In genomic region chr3:156677120-156677479, GRCh38 we compare ENCODE assay signal across 10 cellular contexts. TPM values are rescaled to one million over a fixed set of nuclear protein-coding genes. Genes with fewer than 3 reads are reported as not detected.
A peak's percentile ranks its signal among the peaks of the same experiment; 100 is the strongest.
DNase-seq lines count a peak whose midpoint lies in the region; ATAC-seq and TF ChIP-seq lines count a peak whose summit lies in the region.
"Had no signal": no experiment of that assay in that cellular context is flagged by ENCODE, and none has a peak within 500 bp of the region (broad histone marks: within the 10 kb centered on the region; RNA-seq: fewer than 3 reads in every experiment).

No MANE protein-coding gene starts in this region.

- CTCF ChIA-PET in SK-N-SH (lab: Yijun Ruan, JAX), result interaction anchor here (1.1 to 5.6 kb wide), 4 partner anchors 404 to 460 kb away, joined by 3 to 41 read pairs (median 6); no protein-coding TSS in a partner anchor

- in situ Hi-C loops in gastrocnemius medialis (cut with MboI; ENCODE audit: low sequenced_read_pairs in 4 of 4), result loop anchor here in 3 of 4 donors (5.0 to 25.0 kb wide), 4 partner anchors 138 to 458 kb away; no protein-coding TSS in a partner anchor

- H3K4me1 ChIP-seq in SK-N-SH (ENCODE audit: control insufficient read depth in 1 of 2, insufficient read depth in 2 of 2, low read depth in 1 of 2, low read length in 1 of 2) (peaks cover 17 to 20% of the 10 kb centered on the region in 2 experiments; a peak in 3 of 4 replicates), SJSA1 (replicated peaks) (peaks cover 28% of the 10 kb centered on the region), gastrocnemius medialis (peaks cover 56 to 63% of the 10 kb centered on the region in 2 donors)

- POLR2A ChIA-PET in SK-N-SH (lab: Yijun Ruan, JAX), result no interaction called here

- H3K36me3 ChIP-seq in SK-N-SH (replicated peaks in 1 of 2; ENCODE audit: control insufficient read depth in 1 of 2, insufficient read depth in 2 of 2, low read length in 1 of 2) (peaks cover 33 to 42% of the 10 kb centered on the region in 2 experiments), SJSA1 (peaks cover 56% of the 10 kb centered on the region), gastrocnemius medialis (peaks cover 2 to 12% of the 10 kb centered on the region in 2 donors)

- no peak overlapping the region for H2AFZ ChIP-seq in SK-N-SH (ENCODE audit: low read depth)

- H4K20me1 ChIP-seq in SK-N-SH (ENCODE audit: insufficient read depth), result peaks cover 26% of the 10 kb centered on the region

- TF ChIP-seq POLR2A in gastrocnemius medialis (IDR thresholded peaks at IDR 0.05), result no peak

- H3K4me3 ChIP-seq in SK-N-SH (ENCODE audit: low read depth in 2 of 2, low read length in 1 of 2), result no peak overlapping the region; a peak in 2 of 4 replicates
- 0 out of 2 replicates have a peak overlapping the region, but pooled peaks have one; percentile 76 for H3K4me3 ChIP-seq in SJSA1
- peak overlapping the region; percentile 90 for H3K4me3 ChIP-seq in choroid plexus epithelial cell (ENCODE audit: low read depth, low read length)
- H3K4me3 ChIP-seq in gastrocnemius medialis, result peak overlapping the region; percentile 22 to 92 (median 84)
- H3K4me3 ChIP-seq: mucosa of descending colon had no signal

- no peak for TF ChIP-seq RAD21 in SK-N-SH (IDR thresholded peaks at IDR 0.05; ENCODE audit: low read length)

- DNase-seq in SK-N-SH, result no peak
- DNase-seq in SJSA1 (ENCODE audit: low read depth in 1 of 2, low spot score in 2 of 2), result no peak
- DNase-seq in choroid plexus epithelial cell (ENCODE audit: low read depth), result peak; percentile 64
- no peak for DNase-seq in gastrocnemius medialis
- no peak for DNase-seq in UCSD-AML1 (lab: John Stamatoyannopoulos, UW; ENCODE audit: unreplicated experiment)
- no peak for DNase-seq in NCI-H82 (lab: John Stamatoyannopoulos, UW)
- DNase-seq in NAMALWA (ENCODE audit: low spot score), result no peak
- DNase-seq: mucosa of descending colon had no signal

- no peak for ATAC-seq in SK-N-SH treated with all-trans-retinoic acid at 6 μM for 48 hours
- ATAC-seq in gastrocnemius medialis, result no peak
- ATAC-seq: mucosa of descending colon had no signal

- H3K27me3 ChIP-seq in SK-N-SH (ENCODE audit: insufficient read depth) (no peaks in the 10 kb centered on the region), SJSA1 (replicated peaks) (no peaks in the 10 kb centered on the region), gastrocnemius medialis (no peaks in the 10 kb centered on the region)

- 78% methylated on average over 1 of the region's 1 CpG for WGBS in SK-N-SH (ENCODE audit: low lambda C conversion rate)

- peaks cover 76% of the 10 kb centered on the region for H3K79me2 ChIP-seq in SK-N-SH (ENCODE audit: insufficient read depth)

- no peak for TF ChIP-seq EP300 in SK-N-SH (IDR thresholded peaks at IDR 0.05; ENCODE audit: borderline replicate concordance in 1 of 2, low read depth in 1 of 2, low read length in 1 of 2)

- peaks cover 12% of the 10 kb centered on the region for H3F3A ChIP-seq in SK-N-SH (replicated peaks; ENCODE audit: insufficient read depth)

- intact Hi-C loops in gastrocnemius medialis (cut with DNase I; ENCODE audit: low total_unique reads), result loop anchor here (5.0 to 10.0 kb wide), 3 partner anchors 485 to 822 kb away; partner anchors contain the start of genes CCNL1 and SLC33A1

- peak overlapping the region; percentile 77; the same call in 1 of the 2 replicates for H3K4me2 ChIP-seq in SK-N-SH

- H3K9me3 ChIP-seq in SK-N-SH, result no peaks in the 10 kb centered on the region
- no peaks in the 10 kb centered on the region for H3K9me3 ChIP-seq in SJSA1 (replicated peaks)
- H3K9me3 ChIP-seq in gastrocnemius medialis, result no peaks in the 10 kb centered on the region
- H3K9me3 ChIP-seq: mucosa of descending colon had no signal

- no peak overlapping the region for H3K27ac ChIP-seq in SK-N-SH (ENCODE audit: low read depth in 2 of 2, low read length in 1 of 2)
- peak overlapping the region; percentile 14; the same call in 1 of the 2 replicates for H3K27ac ChIP-seq in SJSA1
- peak overlapping the region; percentile 11 to 100 (median 96) for H3K27ac ChIP-seq in gastrocnemius medialis
- H3K27ac ChIP-seq: 22Rv1 had no signal

- TF ChIP-seq CTCF in SK-N-SH (IDR thresholded peaks at IDR 0.05) (no peak), choroid plexus epithelial cell (conservative IDR thresholded peaks at IDR 0.05; ENCODE audit: low read depth, low read length) (no peak), gastrocnemius medialis (IDR thresholded peaks at IDR 0.05 in 4 of 5, conservative IDR thresholded peaks at IDR 0.05 in 1 of 5) (no peak)

- no peak overlapping the region for H3K9ac ChIP-seq in SK-N-SH

- H3K9me2 ChIP-seq in SK-N-SH, result no peaks in the 10 kb centered on the region

TF ChIP-seq in SK-N-SH, 30 proteins besides CTCF, POLR2A, EP300 and RAD21 (continues in another document):
- no peak for TF ChIP-seq SMC3 (IDR thresholded peaks at IDR 0.05; ENCODE audit: low read depth, low read length)
- no peak for TF ChIP-seq GATA2 (CRISPR knock-in tag; IDR thresholded peaks at IDR 0.05)
- TF ChIP-seq ELF1 (IDR thresholded peaks at IDR 0.05), result no peak
- no peak for TF ChIP-seq MEF2A (IDR thresholded peaks at IDR 0.05; ENCODE audit: borderline replicate concordance, low read depth)
- no peak for TF ChIP-seq GABPA (IDR thresholded peaks at IDR 0.05; ENCODE audit: low read depth)
- TF ChIP-seq JUND (IDR thresholded peaks at IDR 0.05), result no peak
- TF ChIP-seq TCF12 (IDR thresholded peaks at IDR 0.05), result no peak
- no peak for TF ChIP-seq PBX3 (IDR thresholded peaks at IDR 0.05)
- TF ChIP-seq USF2 (IDR thresholded peaks at IDR 0.05; ENCODE audit: borderline replicate concordance, low read depth, low read length), result no peak
- TF ChIP-seq FOXM1 (IDR thresholded peaks at IDR 0.05; ENCODE audit: low read depth), result no peak
- no peak for TF ChIP-seq RCOR1 (IDR thresholded peaks at IDR 0.05; ENCODE audit: low read length)
- no peak for TF ChIP-seq POLR2AphosphoS5 (IDR thresholded peaks at IDR 0.05; ENCODE audit: low read depth, low read length)

TF ChIP-seq in SK-N-SH treated with all-trans-retinoic acid at 6 μM for 48 hours, 23 proteins besides CTCF, POLR2A, EP300 and RAD21:
- TF ChIP-seq CREB5 (CRISPR knock-in tag; IDR thresholded peaks at IDR 0.05; ENCODE audit: low read depth) (no peak), SNAI2 (CRISPR knock-in tag; IDR thresholded peaks at IDR 0.05) (no peak), ZNF8 (CRISPR knock-in tag; IDR thresholded peaks at IDR 0.05) (no peak), GLIS3 (CRISPR knock-in tag; IDR thresholded peaks at IDR 0.05) (no peak), ZNF565 (CRISPR knock-in tag; conservative IDR thresholded peaks at IDR 0.05; ENCODE audit: low read depth) (no peak), ZNF70 (CRISPR knock-in tag; IDR thresholded peaks at IDR 0.05) (no peak), TOX (CRISPR knock-in tag; IDR thresholded peaks at IDR 0.05; ENCODE audit: borderline replicate concordance) (no peak), ZC3H10 (CRISPR knock-in tag; IDR thresholded peaks at IDR 0.05) (no peak), POU6F1 (CRISPR knock-in tag; IDR thresholded peaks at IDR 0.05; ENCODE audit: borderline replicate concordance, low read depth) (no peak), OSR1 (CRISPR knock-in tag; IDR thresholded peaks at IDR 0.05) (no peak), CSDC2 (CRISPR knock-in tag; IDR thresholded peaks at IDR 0.05) (no peak), ESRRG (CRISPR knock-in tag; IDR thresholded peaks at IDR 0.05) (no peak), RARB (CRISPR knock-in tag; IDR thresholded peaks at IDR 0.05) (no peak)

RNA-seq across cellular contexts. Expression of gene TIPARP, which starts 2.7 kb away (rescaled TPM):
- 6.2 TPM in 2 replicates for polyA plus RNA-seq in SK-N-SH (2012; rRNA removed)
- 6.5 and 10.8 TPM in 2 replicates for polyA plus RNA-seq in SK-N-SH (2012; cell fraction: cytosol; rRNA removed)
- 3.7 and 11.4 TPM in 2 replicates for polyA plus RNA-seq in SK-N-SH (2012; cell fraction: nucleus; rRNA removed)
- 42.4 and 50.5 TPM in 2 replicates for total RNA-seq in SJSA1 (2014; rRNA removed; shearing (Covaris generic))
- 10 to 100 TPM; 16.0 to 50.2 (median 31.7) TPM for total RNA-seq in gastrocnemius medialis

Comparison
In these comparisons a context has a peak if more than half of its experiments do, and no peak if none do; other contexts are left out.
1. H3K27ac ChIP-seq: peak in SJSA1 (single experiment) and gastrocnemius medialis (4 of 4); none in SK-N-SH (0 of 2).
2. H3K4me3 ChIP-seq: peak in SJSA1 (single experiment), choroid plexus epithelial cell (single experiment) and gastrocnemius medialis (4 of 4); none in SK-N-SH (0 of 2).